Comparison of ENCODE assay signal across 11 cellular contexts in genomic region chr9:123282343-123283047, GRCh38. TPM values are rescaled to one million over a fixed set of nuclear protein-coding genes. Genes with fewer than 3 reads are reported as not detected.
DNase-seq lines count a peak whose midpoint lies in the region; ATAC-seq and TF ChIP-seq lines count a peak whose summit lies in the region.
"Had no signal": no experiment of that assay in that cellular context is flagged by ENCODE, and none has a peak within 500 bp of the region (broad histone marks: within the 10 kb centered on the region; RNA-seq: fewer than 3 reads in every experiment).

No MANE protein-coding gene starts in this region.

- H3K9me3 ChIP-seq in heart left ventricle (no peaks in the 10 kb centered on the region), upper lobe of right lung (no peaks in the 10 kb centered on the region), GM23248 (ENCODE audit: low read depth) (no peaks in the 10 kb centered on the region)

- H3K79me2 ChIP-seq in GM23248 (ENCODE audit: insufficient read depth): no peaks in the 10 kb centered on the region

- no peak for TF ChIP-seq POLR2A in heart left ventricle (IDR thresholded peaks at IDR 0.05)

- H2AFZ ChIP-seq in GM23248: no peak overlapping the region

- 35 to 45% (median 39%) methylated on average over 11 of the region's 11 CpGs for WGBS in heart left ventricle, 4 donors
- 41 to 48% methylated on average over 11 of the region's 11 CpGs for WGBS in GM23248 (ENCODE audit: low coverage in 1 of 2, low lambda C conversion rate in 2 of 2, missing lambda C conversion rate in 2 of 2), 2 experiments

- H3K27ac ChIP-seq in RWPE1: no peak overlapping the region
- peak overlapping the region in 11 of 12 donors; percentile 43 to 89 (median 73) for H3K27ac ChIP-seq in heart left ventricle
- no peak overlapping the region for H3K27ac ChIP-seq in upper lobe of right lung
- no peak overlapping the region for H3K27ac ChIP-seq in GM23248
- H3K27ac ChIP-seq: breast epithelium had no signal

- no peaks in the 10 kb centered on the region for H3K9me2 ChIP-seq in GM23248 (ENCODE audit: insufficient read depth)

- peaks cover 0 to 12% (median 0%) of the 10 kb centered on the region in 12 donors for H3K4me1 ChIP-seq in heart left ventricle
- no peaks in the 10 kb centered on the region for H3K4me1 ChIP-seq in upper lobe of right lung
- H3K4me1 ChIP-seq in GM23248 (ENCODE audit: insufficient read depth): no peaks in the 10 kb centered on the region
- H3K4me1 ChIP-seq: breast epithelium had no signal

- no peaks in the 10 kb centered on the region for H4K20me1 ChIP-seq in GM23248 (ENCODE audit: insufficient read depth)

- POLR2A ChIA-PET in RWPE1 (lab: Yijun Ruan, JAX; ENCODE audit: low non-redundant PET): no interaction called here

- H3K36me3 ChIP-seq in heart left ventricle: no peaks in the 10 kb centered on the region
- no peaks in the 10 kb centered on the region for H3K36me3 ChIP-seq in upper lobe of right lung
- no peaks in the 10 kb centered on the region for H3K36me3 ChIP-seq in GM23248 (ENCODE audit: low read depth)
- H3K36me3 ChIP-seq: breast epithelium had no signal

- H3K9ac ChIP-seq in GM23248: no peak overlapping the region

- intact Hi-C loops in heart left ventricle (cut with DNase I): loop anchor here in 2 of 10 donors (1.0 to 5.0 kb wide), 3 partner anchors 16 to 55 kb away; no protein-coding TSS in a partner anchor
- intact Hi-C loops in upper lobe of right lung (cut with DNase I): no loop called here

- CTCF ChIA-PET in RWPE1 (lab: Yijun Ruan, JAX): interaction anchor here (0.6 to 1.1 kb wide), 2 partner anchors 78 to 1062 kb away, joined by 3 to 4 read pairs; no protein-coding TSS in a partner anchor

- no peaks in the 10 kb centered on the region for H3K27me3 ChIP-seq in heart left ventricle
- H3K27me3 ChIP-seq in upper lobe of right lung: no peaks in the 10 kb centered on the region
- H3K27me3 ChIP-seq in GM23248 (replicated peaks; ENCODE audit: insufficient read depth): peaks cover 30% of the 10 kb centered on the region
- H3K27me3 ChIP-seq: breast epithelium had no signal

- no peak overlapping the region for H3K4me3 ChIP-seq in heart left ventricle
- no peak overlapping the region for H3K4me3 ChIP-seq in upper lobe of right lung
- no peak overlapping the region for H3K4me3 ChIP-seq in GM23248
- H3K4me3 ChIP-seq: breast epithelium had no signal

- ATAC-seq in heart left ventricle: peak; percentile 96 to 98 (median 97)
- ATAC-seq in upper lobe of right lung: peak; percentile 46
- ATAC-seq in HG03565 (IDR thresholded peaks at IDR 0.05; ENCODE audit: unreplicated experiment): no peak
- ATAC-seq: stimulated activated memory B cell treated with anti-CD40 and anti-IgM and Interleukin-4, amounts not matched to agents 10 μg/mL and 1 μg/mL and 100 μg/mL, for 72 hours had no signal

- DNase-seq in NCI-H1417 (lab: John Stamatoyannopoulos, UW) (peak in 2 of 3 experiments; percentile 47 to 73), NCI-H1417 treated with DMSO at 0.1 percent for 48 hours (lab: John Stamatoyannopoulos, UW) (no peak), RWPE1 (ENCODE audit: low spot score) (peak; percentile 54), heart left ventricle (peak; percentile 43 to 91 (median 79)), upper lobe of right lung (no peak), NCI-H2227 treated with DMSO at 0.1 percent for 48 hours (lab: John Stamatoyannopoulos, UW) (no peak), GM23248 (no peak)
- DNase-seq: NCI-H1105 had no signal

- in situ Hi-C loops in GM23248 (cut with MboI): no loop called here

- TF ChIP-seq CTCF in RWPE1 (conservative IDR thresholded peaks at IDR 0.05; ENCODE audit: low read depth): no peak
- no peak for TF ChIP-seq CTCF in heart left ventricle (IDR thresholded peaks at IDR 0.05)
- no peak for TF ChIP-seq CTCF in upper lobe of right lung (IDR thresholded peaks at IDR 0.05)

- H3F3A ChIP-seq in GM23248 (ENCODE audit: insufficient read depth): no peaks in the 10 kb centered on the region

- H3K4me2 ChIP-seq in GM23248 (ENCODE audit: unreplicated experiment): no peak overlapping the region

RNA-seq across cellular contexts. Expression of gene STRBP, which starts 14.1 kb away (rescaled TPM):
- 10 to 100 TPM in 8 of 9 donors, 1 to 10 TPM in 1; 8.3 to 24.4 (median 18.7) TPM for total RNA-seq in heart left ventricle
- polyA plus RNA-seq in heart left ventricle: 10 to 100 TPM in 1 of 2 donors, 1 to 10 TPM in 1; 5.9 to 23.9 TPM
- total RNA-seq in upper lobe of right lung: 24.7 TPM
- 0.51 and 2.5 TPM in 2 replicates for total RNA-seq in GM23248 (2014; rRNA removed; shearing (Covaris generic))
- 1.1 and 1.4 TPM in 2 replicates for polyA plus RNA-seq in GM23248 (2016; fragmentation: Nextera tagmentation; extraction: Ambion mirVana)

Comparison
In these comparisons a context has a peak if more than half of its experiments do, and no peak if none do; other contexts are left out.
1. DNase-seq: peak in NCI-H1417 (2 of 3), RWPE1 (single experiment) and heart left ventricle (5 of 5); none in NCI-H1417 treated with DMSO at 0.1 percent for 48 hours (single experiment), upper lobe of right lung (single experiment), NCI-H2227 treated with DMSO at 0.1 percent for 48 hours (single experiment) and GM23248 (single experiment).
2. H3K27ac ChIP-seq: peak in heart left ventricle (11 of 12); none in RWPE1 (single experiment), upper lobe of right lung (single experiment) and GM23248 (single experiment).